In genomic region chr7:66069732-66070131, GRCh38 we compare ENCODE assay signal across 23 cellular contexts.
"Had no signal": no experiment of that assay in that cellular context is flagged by ENCODE, and none has a peak within 500 bp of the region (broad histone marks: within the 10 kb centered on the region; RNA-seq: fewer than 3 reads in every experiment).

No MANE protein-coding gene starts in this region.

- H3K4me2 ChIP-seq: hepatocyte had no signal

- H3K4me3 ChIP-seq: colonic mucosa, esophagus squamous epithelium, gastroesophageal sphincter, heart left ventricle, hepatocyte, left lung, lower lobe of right lung had no signal

- H3K36me3 ChIP-seq: colonic mucosa, esophagus squamous epithelium, gastroesophageal sphincter, heart left ventricle, left lung, lower lobe of right lung had no signal

- H3K4me1 ChIP-seq: colonic mucosa, esophagus squamous epithelium, gastroesophageal sphincter, heart left ventricle, left lung, lower lobe of right lung had no signal

- ATAC-seq: effector memory CD8-positive, alpha-beta T cell; esophagus mucosa; gastroesophageal sphincter; heart left ventricle; left cardiac atrium; left lung; left ventricle myocardium superior; lower lobe of right lung; naive thymus-derived CD4-positive, alpha-beta T cell had no signal

- H2AFZ ChIP-seq: hepatocyte had no signal

- H3K27ac ChIP-seq: colonic mucosa, epithelial cell of prostate, esophagus squamous epithelium, gastroesophageal sphincter, heart left ventricle, hepatocyte, left lung, lower lobe of right lung had no signal

- DNase-seq: colonic mucosa; cortex of kidney; effector CD8-positive, alpha-beta T cell; effector memory CD8-positive, alpha-beta T cell; endodermal cell; erythroblast; esophagus squamous epithelium; heart left ventricle; hypothalamus; immature natural killer cell; islet precursor cell; kidney glomerular epithelial cell; left cardiac atrium; left lung; left ventricle myocardium superior; lower lobe of right lung; mesendoderm; midbrain; naive thymus-derived CD4-positive, alpha-beta T cell had no signal

- H3K9me3 ChIP-seq: colonic mucosa, esophagus squamous epithelium, gastroesophageal sphincter, heart left ventricle, left lung, lower lobe of right lung had no signal

- H3K27me3 ChIP-seq: colonic mucosa, esophagus squamous epithelium, gastroesophageal sphincter, heart left ventricle, hepatocyte, left lung had no signal

- H3K79me2 ChIP-seq: hepatocyte had no signal
